Comparison of ENCODE assay signal across 29 cellular contexts in genomic region chr2:120323807-120324399, GRCh38. TPM values are rescaled to one million over a fixed set of nuclear protein-coding genes. Genes with fewer than 3 reads are reported as not detected.
DNase-seq lines count a peak whose midpoint lies in the region; FAIRE-seq and TF ChIP-seq lines count a peak whose summit lies in the region.
"Had no signal": no experiment of that assay in that cellular context is flagged by ENCODE, and none has a peak within 500 bp of the region (broad histone marks: within the 10 kb centered on the region; RNA-seq: fewer than 3 reads in every experiment).

No MANE protein-coding gene starts in this region.

- peaks cover 7 to 14% (median 8%) of the 10 kb centered on the region in 3 donors for H3K4me1 ChIP-seq in skeletal muscle tissue (ENCODE audit: control insufficient read depth in 3 of 3, insufficient read depth in 3 of 3, low read length in 3 of 3)
- H3K4me1 ChIP-seq: BE2C had no signal

- TF ChIP-seq POLR2A in GM12891 (IDR thresholded peaks at IDR 0.05; ENCODE audit: low read depth, low read length) = no peak

- no peak for TF ChIP-seq CTCF in coronary artery (IDR thresholded peaks at IDR 0.05)

- H3K9ac ChIP-seq in skeletal muscle tissue (ENCODE audit: low read depth in 1 of 3, low read length in 3 of 3) = peak overlapping the region in 1 of 3 donors; percentile 25

- peak; percentile 30 for DNase-seq in EH (ENCODE audit: low read depth)
- DNase-seq in NCI-H69 (lab: John Stamatoyannopoulos, UW) = peak; percentile 5
- DNase-seq in coronary artery (ENCODE audit: low spot score) = no peak
- no peak for DNase-seq in GM12891 (ENCODE audit: insufficient read length, low spot score)
- DNase-seq in NCI-H187 (lab: John Stamatoyannopoulos, UW) = no peak
- no peak for DNase-seq in ecto neural progenitor cell (ENCODE audit: low spot score)
- DNase-seq: activated CD4-positive, alpha-beta memory T cell treated with anti-CD3 and anti-CD28 coated beads, Interleukin-2, amount 10 ng/mL, durations not matched to agents 7 days and 5 days; activated CD4-positive, alpha-beta T cell treated with anti-CD3 and anti-CD28 coated beads for 1 hour; activated naive CD4-positive, alpha-beta T cell treated with anti-CD3 and anti-CD28 coated beads, Interleukin-2, amount 10 ng/mL, durations not matched to agents 7 days and 5 days; amniotic stem cell; BE2C; DMS153; kidney glomerular epithelial cell; NCI-H1048; NCI-H446 treated with DMSO at 0.1 percent for 48 hours; NCI-H82; occipital lobe; small intestine; stimulated activated naive CD4-positive, alpha-beta T cell treated with Interleukin-2 at 50 U/mL for 16 hours; T-cell had no signal

- no peak for FAIRE-seq in GM12891 (lab: Jason Lieb, UNC)
- FAIRE-seq: endothelial cell of umbilical vein, small intestine, TTC549 had no signal

- peaks cover 0 to 2% (median 0%) of the 10 kb centered on the region in 3 donors for H3K27me3 ChIP-seq in skeletal muscle tissue (ENCODE audit: control insufficient read depth in 3 of 3, insufficient read depth in 3 of 3, low read length in 3 of 3)
- H3K27me3 ChIP-seq: BE2C, gastrocnemius medialis had no signal

- H3K9me3 ChIP-seq in skeletal muscle tissue (ENCODE audit: control insufficient read depth in 3 of 3, low read length in 3 of 3) = no peaks in the 10 kb centered on the region
- H3K9me3 ChIP-seq: BE2C, gastrocnemius medialis, mucosa of descending colon had no signal

- H3K36me3 ChIP-seq in skeletal muscle tissue (ENCODE audit: control insufficient read depth in 3 of 3, insufficient read depth in 3 of 3, low read length in 3 of 3) = no peaks in the 10 kb centered on the region
- H3K36me3 ChIP-seq: BE2C, gastrocnemius medialis had no signal

- H3K27ac ChIP-seq in coronary artery (peak overlapping the region; percentile 8 to 50), skeletal muscle tissue (ENCODE audit: low read depth, low read length) (peak overlapping the region; percentile 17)

- H3K4me3 ChIP-seq in coronary artery (no peak overlapping the region), skeletal muscle tissue (ENCODE audit: low read length in 3 of 3) (no peak overlapping the region)
- H3K4me3 ChIP-seq: gastrocnemius medialis, mucosa of descending colon had no signal

TF ChIP-seq in GM12891, 5 proteins besides CTCF, POLR2A, EP300 and RAD21:
- TF ChIP-seq POU2F2 (IDR thresholded peaks at IDR 0.05; ENCODE audit: low read depth, low read length) = no peak
- TF ChIP-seq POLR2AphosphoS5 (IDR thresholded peaks at IDR 0.05; ENCODE audit: low read depth, low read length) = no peak
- no peak for TF ChIP-seq SPI1 (IDR thresholded peaks at IDR 0.05; ENCODE audit: low read depth, low read length)
- TF ChIP-seq PAX5 (IDR thresholded peaks at IDR 0.05; ENCODE audit: insufficient read depth, low read length, severe bottlenecking) = no peak
- TF ChIP-seq TAF1 (IDR thresholded peaks at IDR 0.05; ENCODE audit: low read depth, low read length) = no peak

RNA-seq across cellular contexts. Expression of gene INHBB, which starts 22.0 kb away (rescaled TPM):
- 1.0 TPM for total RNA-seq in skeletal muscle tissue
- polyA plus RNA-seq in GM12891 (2012; ENCODE audit: low read depth, missing spikeins) = not detected
- total RNA-seq: activated CD4-positive, alpha-beta memory T cell treated with anti-CD3 and anti-CD28 coated beads, Interleukin-2, amount 10 ng/mL, durations not matched to agents 7 days and 5 days; fibroblast of lung; G401; natural killer cell treated with Interleukin-12 subunit alpha and Interleukin-12 subunit beta and Interleukin-15 and Interleukin-18, amount 100 ng/mL, for 72 hours; SK-MEL-5 had no signal

Comparison
In these comparisons a context has a peak if more than half of its experiments do, and no peak if none do; other contexts are left out.
1. DNase-seq: peak in EH (single experiment) and NCI-H69 (single experiment); none in coronary artery (single experiment), GM12891 (single experiment), NCI-H187 (0 of 2) and ecto neural progenitor cell (single experiment).